In the genomic region with DNA sequence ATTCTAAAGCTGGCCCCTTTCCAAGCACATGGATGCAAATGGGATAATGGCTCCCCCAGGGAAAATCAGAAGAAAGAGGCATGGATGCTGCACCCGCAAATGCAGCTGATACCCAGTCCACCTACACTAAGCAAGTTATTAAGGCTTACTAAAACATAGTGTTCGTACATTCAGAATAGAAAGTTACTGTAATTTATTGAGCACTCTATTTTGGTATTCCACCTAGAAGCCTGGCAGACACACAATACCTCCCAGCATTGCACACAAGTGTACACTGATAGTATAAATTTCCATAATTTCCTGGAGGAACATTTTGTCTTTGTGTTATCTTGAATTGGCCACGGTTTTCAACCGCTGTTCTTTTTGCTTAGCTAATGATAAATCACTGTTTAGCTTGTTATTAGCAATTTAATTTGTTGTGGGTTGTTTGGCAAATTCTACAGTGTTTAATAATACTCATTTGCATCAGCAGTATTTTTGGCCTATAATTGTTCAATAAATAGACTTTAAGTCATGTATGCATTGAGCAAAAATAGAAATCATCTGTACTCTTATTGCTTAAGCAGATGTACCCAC, we compare ENCODE assay signal across 18 cellular contexts.
A peak's percentile ranks its signal among the peaks of the same experiment; 100 is the strongest.
DNase-seq lines count a peak whose midpoint lies in the region; ATAC-seq lines count a peak whose summit lies in the region.
"Had no signal": no experiment of that assay in that cellular context is flagged by ENCODE, and none has a peak within 500 bp of the region (broad histone marks: within the 10 kb centered on the region; RNA-seq: fewer than 3 reads in every experiment).

No MANE protein-coding gene starts in this region.

- intact Hi-C loops in Right ventricle myocardium superior (cut with DNase I) (no loop called here), left cardiac atrium (cut with DNase I) (no loop called here)

- DNase-seq in Right ventricle myocardium superior (no peak), left cardiac atrium (no peak), NCI-H69 (lab: John Stamatoyannopoulos, UW) (peak; percentile 74), middle frontal gyrus (ENCODE audit: extremely low spot score, low spot score) (peak; percentile 31), COR-L47 (lab: John Stamatoyannopoulos, UW) (no peak), mucosa of gallbladder (ENCODE audit: low spot score) (no peak)
- no peak for DNase-seq in stimulated activated CD4-positive, alpha-beta T cell treated with anti-CD3 and anti-CD28 coated beads, Interleukin-15, amount 100 ng/mL, for 24 hours
- DNase-seq: CD4-positive, CD25-positive, alpha-beta regulatory T cell; DMS153; GM23248; H9; HFFc6; Kasumi-1; NCI-H1417; NCI-H187 treated with DMSO at 0.1 percent for 48 hours; NCI-H2171 treated with DMSO at 0.1 percent for 48 hours; NCI-H524 treated with DMSO at 0.1 percent for 48 hours; SHP77 had no signal

- ATAC-seq in Right ventricle myocardium superior (ENCODE audit: poor library complexity), result peak; percentile 89
- no peak for ATAC-seq in left cardiac atrium

Comparison
In these comparisons a context has a peak if more than half of its experiments do, and no peak if none do; other contexts are left out.
1. DNase-seq: peak in NCI-H69 (single experiment) and middle frontal gyrus (single experiment); none in Right ventricle myocardium superior (single experiment), left cardiac atrium (single experiment), stimulated activated CD4-positive, alpha-beta T cell treated with anti-CD3 and anti-CD28 coated beads, Interleukin-15, amount 100 ng/mL, for 24 hours (single experiment), COR-L47 (single experiment) and mucosa of gallbladder (single experiment).